Comparison of ENCODE assay signal across 1 cellular context in genomic region chr3:187125319-187126031, GRCh38.
TF ChIP-seq lines count a peak whose summit lies in the region.

No MANE protein-coding gene starts in this region.

TF ChIP-seq in GM12878, 131 proteins besides CTCF, POLR2A, EP300 and RAD21 (continued from another document):
- TF ChIP-seq, protein P1, sequence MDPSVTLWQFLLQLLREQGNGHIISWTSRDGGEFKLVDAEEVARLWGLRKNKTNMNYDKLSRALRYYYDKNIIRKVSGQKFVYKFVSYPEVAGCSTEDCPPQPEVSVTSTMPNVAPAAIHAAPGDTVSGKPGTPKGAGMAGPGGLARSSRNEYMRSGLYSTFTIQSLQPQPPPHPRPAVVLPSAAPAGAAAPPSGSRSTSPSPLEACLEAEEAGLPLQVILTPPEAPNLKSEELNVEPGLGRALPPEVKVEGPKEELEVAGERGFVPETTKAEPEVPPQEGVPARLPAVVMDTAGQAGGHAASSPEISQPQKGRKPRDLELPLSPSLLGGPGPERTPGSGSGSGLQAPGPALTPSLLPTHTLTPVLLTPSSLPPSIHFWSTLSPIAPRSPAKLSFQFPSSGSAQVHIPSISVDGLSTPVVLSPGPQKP (IDR thresholded peaks at IDR 0.05; ENCODE audit: low read depth, low read length) = no peak
- TF ChIP-seq TCF3 (IDR thresholded peaks at IDR 0.05; ENCODE audit: borderline replicate concordance, insufficient read depth, low read depth, low read length) (peak; percentile 45; the same call in 1 of the 2 replicates), NFIC (IDR thresholded peaks at IDR 0.05; ENCODE audit: low read depth, low read length) (0 out of 2 replicates have a peak, but pooled peaks have one; percentile 11), MTA3 (IDR thresholded peaks at IDR 0.05; ENCODE audit: borderline replicate concordance, low read length) (no peak; the same call in 1 of the 2 replicates), MTA2 (IDR thresholded peaks at IDR 0.05; ENCODE audit: low read depth) (0 out of 2 replicates have a peak, but pooled peaks have one; percentile 19), TCF12 (IDR thresholded peaks at IDR 0.05; ENCODE audit: low read depth, low read length) (peak; percentile 89), CBX5 (IDR thresholded peaks at IDR 0.05; ENCODE audit: low read depth) (no peak), SIX5 (IDR thresholded peaks at IDR 0.05; ENCODE audit: low read depth, low read length, severe bottlenecking) (peak; percentile 4), NFXL1 (IDR thresholded peaks at IDR 0.05; ENCODE audit: borderline replicate concordance) (no peak), NR2C1 (IDR thresholded peaks at IDR 0.05) (peak; percentile 20; the same call in 1 of the 2 replicates), TAF1 (IDR thresholded peaks at IDR 0.05; ENCODE audit: borderline replicate concordance, low read depth, low read length) (no peak), YBX1 (IDR thresholded peaks at IDR 0.05) (no peak), CREM (IDR thresholded peaks at IDR 0.05; ENCODE audit: low read depth) (no peak), ASH2L (IDR thresholded peaks at IDR 0.05; ENCODE audit: borderline replicate concordance, low read depth) (no peak), PAX5 (IDR thresholded peaks at IDR 0.05; ENCODE audit: borderline replicate concordance, low read depth, low read length) (peak; percentile 45; the same call in 1 of the 2 replicates), EED (IDR thresholded peaks at IDR 0.05; ENCODE audit: low read depth) (peak; percentile 85), MEF2A (IDR thresholded peaks at IDR 0.05; ENCODE audit: insufficient read depth, low read depth, low read length) (0 out of 2 replicates have a peak, but pooled peaks have one; percentile 49), YY1 (IDR thresholded peaks at IDR 0.05; ENCODE audit: low read depth, low read length) (peak; percentile 70), LARP7 (IDR thresholded peaks at IDR 0.05) (no peak), IKZF1 (conservative IDR thresholded peaks at IDR 0.05) (peak; percentile 62), SREBF2 (IDR thresholded peaks at IDR 0.05; ENCODE audit: low read length) (no peak), IKZF2 (IDR thresholded peaks at IDR 0.05) (peak; percentile 73 to 74), ZNF274 (IDR thresholded peaks at IDR 0.05; ENCODE audit: insufficient read depth, insufficient read length) (no peak), SPI1 (IDR thresholded peaks at IDR 0.05; ENCODE audit: borderline replicate concordance, insufficient read depth, low read depth, low read length) (peak; percentile 34; the same call in 1 of the 2 replicates), CBFB (IDR thresholded peaks at IDR 0.05; ENCODE audit: low read depth) (no peak), BCL3 (IDR thresholded peaks at IDR 0.05; ENCODE audit: borderline replicate concordance, insufficient read depth, low read depth, low read length, poor library complexity, severe bottlenecking) (no peak)
- TF ChIP-seq, protein P2, sequence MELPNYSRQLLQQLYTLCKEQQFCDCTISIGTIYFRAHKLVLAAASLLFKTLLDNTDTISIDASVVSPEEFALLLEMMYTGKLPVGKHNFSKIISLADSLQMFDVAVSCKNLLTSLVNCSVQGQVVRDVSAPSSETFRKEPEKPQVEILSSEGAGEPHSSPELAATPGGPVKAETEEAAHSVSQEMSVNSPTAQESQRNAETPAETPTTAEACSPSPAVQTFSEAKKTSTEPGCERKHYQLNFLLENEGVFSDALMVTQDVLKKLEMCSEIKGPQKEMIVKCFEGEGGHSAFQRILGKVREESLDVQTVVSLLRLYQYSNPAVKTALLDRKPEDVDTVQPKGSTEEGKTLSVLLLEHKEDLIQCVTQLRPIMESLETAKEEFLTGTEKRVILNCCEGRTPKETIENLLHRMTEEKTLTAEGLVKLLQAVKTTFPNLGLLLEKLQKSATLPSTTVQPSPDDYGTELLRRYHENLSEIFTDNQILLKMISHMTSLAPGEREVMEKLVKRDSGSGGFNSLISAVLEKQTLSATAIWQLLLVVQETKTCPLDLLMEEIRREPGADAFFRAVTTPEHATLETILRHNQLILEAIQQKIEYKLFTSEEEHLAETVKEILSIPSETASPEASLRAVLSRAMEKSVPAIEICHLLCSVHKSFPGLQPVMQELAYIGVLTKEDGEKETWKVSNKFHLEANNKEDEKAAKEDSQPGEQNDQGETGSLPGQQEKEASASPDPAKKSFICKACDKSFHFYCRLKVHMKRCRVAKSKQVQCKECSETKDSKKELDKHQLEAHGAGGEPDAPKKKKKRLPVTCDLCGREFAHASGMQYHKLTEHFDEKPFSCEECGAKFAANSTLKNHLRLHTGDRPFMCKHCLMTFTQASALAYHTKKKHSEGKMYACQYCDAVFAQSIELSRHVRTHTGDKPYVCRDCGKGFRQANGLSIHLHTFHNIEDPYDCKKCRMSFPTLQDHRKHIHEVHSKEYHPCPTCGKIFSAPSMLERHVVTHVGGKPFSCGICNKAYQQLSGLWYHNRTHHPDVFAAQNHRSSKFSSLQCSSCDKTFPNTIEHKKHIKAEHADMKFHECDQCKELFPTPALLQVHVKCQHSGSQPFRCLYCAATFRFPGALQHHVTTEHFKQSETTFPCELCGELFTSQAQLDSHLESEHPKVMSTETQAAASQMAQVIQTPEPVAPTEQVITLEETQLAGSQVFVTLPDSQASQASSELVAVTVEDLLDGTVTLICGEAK (IDR thresholded peaks at IDR 0.05; ENCODE audit: borderline replicate concordance) = no peak
- TF ChIP-seq, protein P3, sequence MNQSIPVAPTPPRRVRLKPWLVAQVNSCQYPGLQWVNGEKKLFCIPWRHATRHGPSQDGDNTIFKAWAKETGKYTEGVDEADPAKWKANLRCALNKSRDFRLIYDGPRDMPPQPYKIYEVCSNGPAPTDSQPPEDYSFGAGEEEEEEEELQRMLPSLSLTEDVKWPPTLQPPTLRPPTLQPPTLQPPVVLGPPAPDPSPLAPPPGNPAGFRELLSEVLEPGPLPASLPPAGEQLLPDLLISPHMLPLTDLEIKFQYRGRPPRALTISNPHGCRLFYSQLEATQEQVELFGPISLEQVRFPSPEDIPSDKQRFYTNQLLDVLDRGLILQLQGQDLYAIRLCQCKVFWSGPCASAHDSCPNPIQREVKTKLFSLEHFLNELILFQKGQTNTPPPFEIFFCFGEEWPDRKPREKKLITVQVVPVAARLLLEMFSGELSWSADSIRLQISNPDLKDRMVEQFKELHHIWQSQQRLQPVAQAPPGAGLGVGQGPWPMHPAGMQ (IDR thresholded peaks at IDR 0.05; ENCODE audit: borderline replicate concordance) = no peak
- TF ChIP-seq, protein P4, sequence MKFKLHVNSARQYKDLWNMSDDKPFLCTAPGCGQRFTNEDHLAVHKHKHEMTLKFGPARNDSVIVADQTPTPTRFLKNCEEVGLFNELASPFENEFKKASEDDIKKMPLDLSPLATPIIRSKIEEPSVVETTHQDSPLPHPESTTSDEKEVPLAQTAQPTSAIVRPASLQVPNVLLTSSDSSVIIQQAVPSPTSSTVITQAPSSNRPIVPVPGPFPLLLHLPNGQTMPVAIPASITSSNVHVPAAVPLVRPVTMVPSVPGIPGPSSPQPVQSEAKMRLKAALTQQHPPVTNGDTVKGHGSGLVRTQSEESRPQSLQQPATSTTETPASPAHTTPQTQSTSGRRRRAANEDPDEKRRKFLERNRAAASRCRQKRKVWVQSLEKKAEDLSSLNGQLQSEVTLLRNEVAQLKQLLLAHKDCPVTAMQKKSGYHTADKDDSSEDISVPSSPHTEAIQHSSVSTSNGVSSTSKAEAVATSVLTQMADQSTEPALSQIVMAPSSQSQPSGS (IDR thresholded peaks at IDR 0.05; ENCODE audit: low read length) = no peak; the same call in 1 of the 2 replicates
- TF ChIP-seq, protein P5, sequence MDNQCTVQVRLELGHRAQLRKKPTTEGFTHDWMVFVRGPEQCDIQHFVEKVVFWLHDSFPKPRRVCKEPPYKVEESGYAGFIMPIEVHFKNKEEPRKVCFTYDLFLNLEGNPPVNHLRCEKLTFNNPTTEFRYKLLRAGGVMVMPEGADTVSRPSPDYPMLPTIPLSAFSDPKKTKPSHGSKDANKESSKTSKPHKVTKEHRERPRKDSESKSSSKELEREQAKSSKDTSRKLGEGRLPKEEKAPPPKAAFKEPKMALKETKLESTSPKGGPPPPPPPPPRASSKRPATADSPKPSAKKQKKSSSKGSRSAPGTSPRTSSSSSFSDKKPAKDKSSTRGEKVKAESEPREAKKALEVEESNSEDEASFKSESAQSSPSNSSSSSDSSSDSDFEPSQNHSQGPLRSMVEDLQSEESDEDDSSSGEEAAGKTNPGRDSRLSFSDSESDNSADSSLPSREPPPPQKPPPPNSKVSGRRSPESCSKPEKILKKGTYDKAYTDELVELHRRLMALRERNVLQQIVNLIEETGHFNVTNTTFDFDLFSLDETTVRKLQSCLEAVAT (IDR thresholded peaks at IDR 0.05) = 0 out of 2 replicates have a peak, but pooled peaks have one; percentile 35
